Comparison of ENCODE assay signal across 1 cellular context in the genomic region with DNA sequence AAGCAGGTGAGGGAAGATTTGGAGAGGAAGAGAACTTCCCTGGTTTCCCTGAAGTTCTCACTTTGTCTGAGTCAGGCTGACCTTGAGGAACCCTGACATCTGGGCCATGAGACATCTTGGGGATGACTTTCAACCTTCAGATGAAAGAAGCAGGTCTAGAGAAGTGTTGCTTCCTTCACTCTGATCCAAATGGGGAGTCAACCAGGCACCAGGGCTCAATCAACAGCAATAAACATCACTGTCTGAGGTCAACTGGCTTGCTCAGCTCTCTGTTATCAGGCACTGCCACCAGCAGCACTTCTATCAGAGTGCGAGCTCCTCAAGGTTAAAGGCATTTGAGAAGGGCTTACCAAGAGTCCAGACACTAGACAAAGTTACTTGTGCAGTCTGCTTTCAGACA.
TF ChIP-seq lines count a peak whose summit lies in the region.

No MANE protein-coding gene starts in this region.

TF ChIP-seq in K562, 482 proteins besides CTCF, POLR2A, EP300 and RAD21 (continues in another document):
- peak; percentile 84 for TF ChIP-seq SMARCA4 (IDR thresholded peaks at IDR 0.05)
- TF ChIP-seq ZNF316 (IDR thresholded peaks at IDR 0.05), result 0 out of 2 replicates have a peak, but pooled peaks have one; percentile 16
- TF ChIP-seq MCM7 (IDR thresholded peaks at IDR 0.05), result no peak
- 0 out of 2 replicates have a peak, but pooled peaks have one; percentile 22 for TF ChIP-seq NBN (IDR thresholded peaks at IDR 0.05; ENCODE audit: low read depth)
- TF ChIP-seq MTA2 (IDR thresholded peaks at IDR 0.05; ENCODE audit: low read depth), result peak; percentile 59; the same call in 1 of the 2 replicates
- peak; percentile 35; the same call in 1 of the 2 replicates for TF ChIP-seq BHLHE40 (IDR thresholded peaks at IDR 0.05; ENCODE audit: low read length)
- TF ChIP-seq NR2C2 (CRISPR knock-in tag; IDR thresholded peaks at IDR 0.05), result no peak
- TF ChIP-seq NR2C2 (tag; IDR thresholded peaks at IDR 0.05), result 0 out of 2 replicates have a peak, but pooled peaks have one; percentile 26
- no peak for TF ChIP-seq ZNF551 (CRISPR knock-in tag; IDR thresholded peaks at IDR 0.05)
- no peak for TF ChIP-seq RBM22 (IDR thresholded peaks at IDR 0.05; ENCODE audit: low read depth, low read length, poor library complexity, severe bottlenecking)
- peak; percentile 56; the same call in 1 of the 2 replicates for TF ChIP-seq TEAD4 (IDR thresholded peaks at IDR 0.05; ENCODE audit: low read length)
- no peak for TF ChIP-seq TEAD4 (CRISPR knock-in tag; IDR thresholded peaks at IDR 0.05; ENCODE audit: borderline replicate concordance)
- peak; percentile 57 for TF ChIP-seq ZEB2 (IDR thresholded peaks at IDR 0.05)
- TF ChIP-seq ZNF146 (CRISPR knock-in tag; IDR thresholded peaks at IDR 0.05; ENCODE audit: unreplicated experiment), result no peak
- TF ChIP-seq GABPB1 (CRISPR knock-in tag; IDR thresholded peaks at IDR 0.05), result 0 out of 2 replicates have a peak, but pooled peaks have one; percentile 22
- peak; percentile 93 for TF ChIP-seq CBFA2T3 (IDR thresholded peaks at IDR 0.05)
- TF ChIP-seq, protein P1, sequence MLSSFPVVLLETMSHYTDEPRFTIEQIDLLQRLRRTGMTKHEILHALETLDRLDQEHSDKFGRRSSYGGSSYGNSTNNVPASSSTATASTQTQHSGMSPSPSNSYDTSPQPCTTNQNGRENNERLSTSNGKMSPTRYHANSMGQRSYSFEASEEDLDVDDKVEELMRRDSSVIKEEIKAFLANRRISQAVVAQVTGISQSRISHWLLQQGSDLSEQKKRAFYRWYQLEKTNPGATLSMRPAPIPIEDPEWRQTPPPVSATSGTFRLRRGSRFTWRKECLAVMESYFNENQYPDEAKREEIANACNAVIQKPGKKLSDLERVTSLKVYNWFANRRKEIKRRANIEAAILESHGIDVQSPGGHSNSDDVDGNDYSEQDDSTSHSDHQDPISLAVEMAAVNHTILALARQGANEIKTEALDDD (IDR thresholded peaks at IDR 0.05), result peak; percentile 65
- TF ChIP-seq, protein P2, sequence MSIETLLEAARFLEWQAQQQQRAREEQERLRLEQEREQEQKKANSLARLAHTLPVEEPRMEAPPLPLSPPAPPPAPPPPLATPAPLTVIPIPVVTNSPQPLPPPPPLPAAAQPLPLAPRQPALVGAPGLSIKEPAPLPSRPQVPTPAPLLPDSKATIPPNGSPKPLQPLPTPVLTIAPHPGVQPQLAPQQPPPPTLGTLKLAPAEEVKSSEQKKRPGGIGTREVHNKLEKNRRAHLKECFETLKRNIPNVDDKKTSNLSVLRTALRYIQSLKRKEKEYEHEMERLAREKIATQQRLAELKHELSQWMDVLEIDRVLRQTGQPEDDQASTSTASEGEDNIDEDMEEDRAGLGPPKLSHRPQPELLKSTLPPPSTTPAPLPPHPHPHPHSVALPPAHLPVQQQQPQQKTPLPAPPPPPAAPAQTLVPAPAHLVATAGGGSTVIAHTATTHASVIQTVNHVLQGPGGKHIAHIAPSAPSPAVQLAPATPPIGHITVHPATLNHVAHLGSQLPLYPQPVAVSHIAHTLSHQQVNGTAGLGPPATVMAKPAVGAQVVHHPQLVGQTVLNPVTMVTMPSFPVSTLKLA (conservative IDR thresholded peaks at IDR 0.05), result 0 out of 4 replicates have a peak, but pooled peaks of 1 of the 2 experiments have one; percentile 27
- TF ChIP-seq LEF1 (IDR thresholded peaks at IDR 0.05), result peak; percentile 59
- TF ChIP-seq, protein P3, sequence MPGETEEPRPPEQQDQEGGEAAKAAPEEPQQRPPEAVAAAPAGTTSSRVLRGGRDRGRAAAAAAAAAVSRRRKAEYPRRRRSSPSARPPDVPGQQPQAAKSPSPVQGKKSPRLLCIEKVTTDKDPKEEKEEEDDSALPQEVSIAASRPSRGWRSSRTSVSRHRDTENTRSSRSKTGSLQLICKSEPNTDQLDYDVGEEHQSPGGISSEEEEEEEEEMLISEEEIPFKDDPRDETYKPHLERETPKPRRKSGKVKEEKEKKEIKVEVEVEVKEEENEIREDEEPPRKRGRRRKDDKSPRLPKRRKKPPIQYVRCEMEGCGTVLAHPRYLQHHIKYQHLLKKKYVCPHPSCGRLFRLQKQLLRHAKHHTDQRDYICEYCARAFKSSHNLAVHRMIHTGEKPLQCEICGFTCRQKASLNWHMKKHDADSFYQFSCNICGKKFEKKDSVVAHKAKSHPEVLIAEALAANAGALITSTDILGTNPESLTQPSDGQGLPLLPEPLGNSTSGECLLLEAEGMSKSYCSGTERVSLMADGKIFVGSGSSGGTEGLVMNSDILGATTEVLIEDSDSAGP (CRISPR knock-in tag; IDR thresholded peaks at IDR 0.05), result no peak
- TF ChIP-seq MCM5 (IDR thresholded peaks at IDR 0.05; ENCODE audit: low read depth), result no peak
- TF ChIP-seq, protein P4, sequence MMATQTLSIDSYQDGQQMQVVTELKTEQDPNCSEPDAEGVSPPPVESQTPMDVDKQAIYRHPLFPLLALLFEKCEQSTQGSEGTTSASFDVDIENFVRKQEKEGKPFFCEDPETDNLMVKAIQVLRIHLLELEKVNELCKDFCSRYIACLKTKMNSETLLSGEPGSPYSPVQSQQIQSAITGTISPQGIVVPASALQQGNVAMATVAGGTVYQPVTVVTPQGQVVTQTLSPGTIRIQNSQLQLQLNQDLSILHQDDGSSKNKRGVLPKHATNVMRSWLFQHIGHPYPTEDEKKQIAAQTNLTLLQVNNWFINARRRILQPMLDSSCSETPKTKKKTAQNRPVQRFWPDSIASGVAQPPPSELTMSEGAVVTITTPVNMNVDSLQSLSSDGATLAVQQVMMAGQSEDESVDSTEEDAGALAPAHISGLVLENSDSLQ (IDR thresholded peaks at IDR 0.05), result peak; percentile 50; the same call in 1 of the 2 replicates
- no peak for TF ChIP-seq BRD4 (IDR thresholded peaks at IDR 0.05)
- TF ChIP-seq, protein P5, sequence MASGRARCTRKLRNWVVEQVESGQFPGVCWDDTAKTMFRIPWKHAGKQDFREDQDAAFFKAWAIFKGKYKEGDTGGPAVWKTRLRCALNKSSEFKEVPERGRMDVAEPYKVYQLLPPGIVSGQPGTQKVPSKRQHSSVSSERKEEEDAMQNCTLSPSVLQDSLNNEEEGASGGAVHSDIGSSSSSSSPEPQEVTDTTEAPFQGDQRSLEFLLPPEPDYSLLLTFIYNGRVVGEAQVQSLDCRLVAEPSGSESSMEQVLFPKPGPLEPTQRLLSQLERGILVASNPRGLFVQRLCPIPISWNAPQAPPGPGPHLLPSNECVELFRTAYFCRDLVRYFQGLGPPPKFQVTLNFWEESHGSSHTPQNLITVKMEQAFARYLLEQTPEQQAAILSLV (tag; IDR thresholded peaks at IDR 0.05), result no peak
- TF ChIP-seq HMG20A (CRISPR knock-in tag; conservative IDR thresholded peaks at IDR 0.05), result no peak
- TF ChIP-seq ESRRA (IDR thresholded peaks at IDR 0.05; ENCODE audit: borderline replicate concordance, low read depth), result peak; percentile 84; the same call in 1 of the 2 replicates
- TF ChIP-seq, protein P6, sequence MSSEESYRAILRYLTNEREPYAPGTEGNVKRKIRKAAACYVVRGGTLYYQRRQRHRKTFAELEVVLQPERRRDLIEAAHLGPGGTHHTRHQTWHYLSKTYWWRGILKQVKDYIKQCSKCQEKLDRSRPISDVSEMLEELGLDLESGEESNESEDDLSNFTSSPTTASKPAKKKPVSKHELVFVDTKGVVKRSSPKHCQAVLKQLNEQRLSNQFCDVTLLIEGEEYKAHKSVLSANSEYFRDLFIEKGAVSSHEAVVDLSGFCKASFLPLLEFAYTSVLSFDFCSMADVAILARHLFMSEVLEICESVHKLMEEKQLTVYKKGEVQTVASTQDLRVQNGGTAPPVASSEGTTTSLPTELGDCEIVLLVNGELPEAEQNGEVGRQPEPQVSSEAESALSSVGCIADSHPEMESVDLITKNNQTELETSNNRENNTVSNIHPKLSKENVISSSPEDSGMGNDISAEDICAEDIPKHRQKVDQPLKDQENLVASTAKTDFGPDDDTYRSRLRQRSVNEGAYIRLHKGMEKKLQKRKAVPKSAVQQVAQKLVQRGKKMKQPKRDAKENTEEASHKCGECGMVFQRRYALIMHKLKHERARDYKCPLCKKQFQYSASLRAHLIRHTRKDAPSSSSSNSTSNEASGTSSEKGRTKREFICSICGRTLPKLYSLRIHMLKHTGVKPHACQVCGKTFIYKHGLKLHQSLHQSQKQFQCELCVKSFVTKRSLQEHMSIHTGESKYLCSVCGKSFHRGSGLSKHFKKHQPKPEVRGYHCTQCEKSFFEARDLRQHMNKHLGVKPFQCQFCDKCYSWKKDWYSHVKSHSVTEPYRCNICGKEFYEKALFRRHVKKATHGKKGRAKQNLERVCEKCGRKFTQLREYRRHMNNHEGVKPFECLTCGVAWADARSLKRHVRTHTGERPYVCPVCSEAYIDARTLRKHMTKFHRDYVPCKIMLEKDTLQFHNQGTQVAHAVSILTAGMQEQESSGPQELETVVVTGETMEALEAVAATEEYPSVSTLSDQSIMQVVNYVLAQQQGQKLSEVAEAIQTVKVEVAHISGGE (CRISPR knock-in tag; IDR thresholded peaks at IDR 0.05), result 0 out of 6 replicates have a peak, but pooled peaks of 1 of the 3 experiments have one; percentile 43
- TF ChIP-seq JUND (IDR thresholded peaks at IDR 0.05; ENCODE audit: borderline replicate concordance, low read depth, low read length), result peak; percentile 36; the same call in 1 of the 2 replicates
- peak; percentile 54; the same call in 1 of the 3 replicates for TF ChIP-seq JUND (tag; IDR thresholded peaks at IDR 0.05; ENCODE audit: borderline replicate concordance, low read depth, low read length)
- peak; percentile 32; the same call in 1 of the 2 replicates for TF ChIP-seq TRIM28 (IDR thresholded peaks at IDR 0.05)
- no peak for TF ChIP-seq ZNF707 (CRISPR knock-in tag; conservative IDR thresholded peaks at IDR 0.05)
- peak; percentile 65 to 67; a peak in 2 of 4 replicates for TF ChIP-seq KDM1A (IDR thresholded peaks at IDR 0.05)
- TF ChIP-seq ARID1B (IDR thresholded peaks at IDR 0.05), result peak; percentile 88
- peak; percentile 91 for TF ChIP-seq DPF2 (IDR thresholded peaks at IDR 0.05)
- no peak for TF ChIP-seq ZKSCAN8 (CRISPR knock-in tag; IDR thresholded peaks at IDR 0.05)
- TF ChIP-seq YY1 (IDR thresholded peaks at IDR 0.05; ENCODE audit: borderline replicate concordance in 1 of 3, control insufficient read depth in 1 of 3, extremely low read depth in 1 of 3, insufficient read depth in 3 of 3, insufficient read length in 1 of 3, insufficient replicate concordance in 2 of 3, low read depth in 1 of 3, low read length in 2 of 3), result peak in 1 of 3 experiments; percentile 15
- TF ChIP-seq LCOR (CRISPR knock-in tag; IDR thresholded peaks at IDR 0.05), result 0 out of 2 replicates have a peak, but pooled peaks have one; percentile 27
- peak; percentile 92 for TF ChIP-seq TCF3 (CRISPR knock-in tag; IDR thresholded peaks at IDR 0.05)
- TF ChIP-seq, protein P7, sequence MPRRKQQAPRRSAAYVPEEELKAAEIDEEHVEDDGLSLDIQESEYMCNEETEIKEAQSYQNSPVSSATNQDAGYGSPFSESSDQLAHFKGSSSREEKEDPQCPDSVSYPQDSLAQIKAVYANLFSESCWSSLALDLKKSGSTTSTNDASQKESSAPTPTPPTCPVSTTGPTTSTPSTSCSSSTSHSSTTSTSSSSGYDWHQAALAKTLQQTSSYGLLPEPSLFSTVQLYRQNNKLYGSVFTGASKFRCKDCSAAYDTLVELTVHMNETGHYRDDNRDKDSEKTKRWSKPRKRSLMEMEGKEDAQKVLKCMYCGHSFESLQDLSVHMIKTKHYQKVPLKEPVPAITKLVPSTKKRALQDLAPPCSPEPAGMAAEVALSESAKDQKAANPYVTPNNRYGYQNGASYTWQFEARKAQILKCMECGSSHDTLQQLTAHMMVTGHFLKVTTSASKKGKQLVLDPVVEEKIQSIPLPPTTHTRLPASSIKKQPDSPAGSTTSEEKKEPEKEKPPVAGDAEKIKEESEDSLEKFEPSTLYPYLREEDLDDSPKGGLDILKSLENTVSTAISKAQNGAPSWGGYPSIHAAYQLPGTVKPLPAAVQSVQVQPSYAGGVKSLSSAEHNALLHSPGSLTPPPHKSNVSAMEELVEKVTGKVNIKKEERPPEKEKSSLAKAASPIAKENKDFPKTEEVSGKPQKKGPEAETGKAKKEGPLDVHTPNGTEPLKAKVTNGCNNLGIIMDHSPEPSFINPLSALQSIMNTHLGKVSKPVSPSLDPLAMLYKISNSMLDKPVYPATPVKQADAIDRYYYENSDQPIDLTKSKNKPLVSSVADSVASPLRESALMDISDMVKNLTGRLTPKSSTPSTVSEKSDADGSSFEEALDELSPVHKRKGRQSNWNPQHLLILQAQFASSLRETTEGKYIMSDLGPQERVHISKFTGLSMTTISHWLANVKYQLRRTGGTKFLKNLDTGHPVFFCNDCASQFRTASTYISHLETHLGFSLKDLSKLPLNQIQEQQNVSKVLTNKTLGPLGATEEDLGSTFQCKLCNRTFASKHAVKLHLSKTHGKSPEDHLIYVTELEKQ (CRISPR knock-in tag; IDR thresholded peaks at IDR 0.05), result no peak
- TF ChIP-seq PML (IDR thresholded peaks at IDR 0.05; ENCODE audit: low read length), result 0 out of 2 replicates have a peak, but pooled peaks have one; percentile 32
- peak; percentile 43 to 55; a peak in 2 of 4 replicates for TF ChIP-seq FOXK2 (conservative IDR thresholded peaks at IDR 0.05 in 1 of 2, IDR thresholded peaks at IDR 0.05 in 1 of 2; ENCODE audit: low read depth in 2 of 2)
- TF ChIP-seq NFIC (IDR thresholded peaks at IDR 0.05), result peak; percentile 47; the same call in 1 of the 2 replicates
- no peak for TF ChIP-seq ZNF780A (CRISPR knock-in tag; IDR thresholded peaks at IDR 0.05)
- peak in 1 of 2 experiments; percentile 56; a peak in 2 of 4 replicates for TF ChIP-seq HDAC1 (IDR thresholded peaks at IDR 0.05)
- peak; percentile 16; the same call in 1 of the 2 replicates for TF ChIP-seq CREM (IDR thresholded peaks at IDR 0.05; ENCODE audit: low read depth)
- TF ChIP-seq GATA2 (CRISPR knock-in tag; IDR thresholded peaks at IDR 0.05), result peak; percentile 50; the same call in 1 of the 2 replicates
- TF ChIP-seq POLR2AphosphoS5 (IDR thresholded peaks at IDR 0.05; ENCODE audit: control insufficient read depth, insufficient read depth, low read depth, low read length), result peak; percentile 80; the same call in 1 of the 2 replicates
- no peak for TF ChIP-seq FOS (IDR thresholded peaks at IDR 0.05; ENCODE audit: extremely low read depth, insufficient read length)
- no peak for TF ChIP-seq BRCA1 (IDR thresholded peaks at IDR 0.05)
- no peak for TF ChIP-seq BRCA1 (CRISPR knock-in tag; IDR thresholded peaks at IDR 0.05)
- TF ChIP-seq, protein P8, sequence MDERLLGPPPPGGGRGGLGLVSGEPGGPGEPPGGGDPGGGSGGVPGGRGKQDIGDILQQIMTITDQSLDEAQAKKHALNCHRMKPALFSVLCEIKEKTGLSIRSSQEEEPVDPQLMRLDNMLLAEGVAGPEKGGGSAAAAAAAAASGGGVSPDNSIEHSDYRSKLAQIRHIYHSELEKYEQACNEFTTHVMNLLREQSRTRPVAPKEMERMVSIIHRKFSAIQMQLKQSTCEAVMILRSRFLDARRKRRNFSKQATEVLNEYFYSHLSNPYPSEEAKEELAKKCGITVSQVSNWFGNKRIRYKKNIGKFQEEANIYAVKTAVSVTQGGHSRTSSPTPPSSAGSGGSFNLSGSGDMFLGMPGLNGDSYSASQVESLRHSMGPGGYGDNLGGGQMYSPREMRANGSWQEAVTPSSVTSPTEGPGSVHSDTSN (CRISPR knock-in tag; IDR thresholded peaks at IDR 0.05; ENCODE audit: low read depth), result no peak
- TF ChIP-seq, protein P8 (tag; conservative IDR thresholded peaks at IDR 0.05; ENCODE audit: low read depth), result peak; percentile 50
